ENCODE assay signal across 7 cellular contexts in genomic region chr22:43346521-43346929, GRCh38. TPM values are rescaled to one million over a fixed set of nuclear protein-coding genes. Genes with fewer than 3 reads are reported as not detected.
DNase-seq lines count a peak whose midpoint lies in the region; ATAC-seq and TF ChIP-seq lines count a peak whose summit lies in the region.

No MANE protein-coding gene starts in this region.

- peaks cover 10% of the 10 kb centered on the region for H3K4me1 Mint-ChIP-seq in memory B cell

- H3K27me3 Mint-ChIP-seq in memory B cell = peaks cover 31% of the 10 kb centered on the region

- no peak overlapping the region for H3K27ac Mint-ChIP-seq in memory B cell

- ATAC-seq in memory B cell (ENCODE audit: low read depth) = peak; percentile 69
- ATAC-seq in GM21723 (IDR thresholded peaks at IDR 0.05; ENCODE audit: unreplicated experiment) = no peak

- DNase-seq in NCI-H1436 treated with DMSO at 0.1 percent for 48 hours (lab: John Stamatoyannopoulos, UW) = peak; percentile 4
- DNase-seq in activated CD4-positive, alpha-beta T cell treated with anti-CD3 and anti-CD28 coated beads for 4 hours = peak; percentile 60 to 65
- DNase-seq in dermis blood vessel endothelial cell = peak; percentile 64
- peak; percentile 46 to 47 for DNase-seq in memory B cell (ENCODE audit: low spot score in 2 of 2)
- DNase-seq in stimulated activated CD8-positive, alpha-beta memory T cell treated with anti-CD3 and anti-CD28 coated beads, Interleukin-4, amount 100 ng/mL, for 48 hours = peak; percentile 81

- H3K36me3 Mint-ChIP-seq in memory B cell = peaks cover 2% of the 10 kb centered on the region

- H3K4me3 Mint-ChIP-seq in memory B cell = no peak overlapping the region

- TF ChIP-seq CTCF in GM12873 (IDR thresholded peaks at IDR 0.05; ENCODE audit: insufficient read depth, low read depth, low read length, missing control alignments) = peak; percentile 91

- H3K9me3 Mint-ChIP-seq in memory B cell = no peaks in the 10 kb centered on the region

RNA-seq across cellular contexts. Expression of gene SCUBE1, which starts 3.4 kb away (rescaled TPM):
- 0.42 TPM in 1 of 2 replicates, not detected in the other for total RNA-seq in dermis blood vessel endothelial cell

Comparison
In these comparisons a context has a peak if more than half of its experiments do, and no peak if none do; other contexts are left out.
1. DNase-seq: peak in every context shown above with its lines; median percentile 81 in stimulated activated CD8-positive, alpha-beta memory T cell treated with anti-CD3 and anti-CD28 coated beads, Interleukin-4, amount 100 ng/mL, for 48 hours; 64 in dermis blood vessel endothelial cell; 62 in activated CD4-positive, alpha-beta T cell treated with anti-CD3 and anti-CD28 coated beads for 4 hours; 46 in memory B cell; 4 in NCI-H1436 treated with DMSO at 0.1 percent for 48 hours.